In genomic region chr6:136249811-136250685, GRCh38 we compare ENCODE assay signal across 1 cellular context.
A peak's percentile ranks its signal among the peaks of the same experiment; 100 is the strongest.
TF ChIP-seq lines count a peak whose summit lies in the region.

Gene MTFR2 (minus strand): TSS chr6:136250311. CDS start chr6:136249099, 1,212 bp downstream.

TF ChIP-seq in HepG2, 621 proteins besides CTCF, POLR2A, EP300 and RAD21 (continued from another document and continues in another):
- no peak; the same call in 1 of the 2 replicates for TF ChIP-seq ZNF800 (CRISPR knock-in tag; IDR thresholded peaks at IDR 0.05)
- TF ChIP-seq NR2F2 (IDR thresholded peaks at IDR 0.05; ENCODE audit: borderline replicate concordance, low read depth): peak; percentile 36; the same call in 1 of the 2 replicates
- peak; percentile 97 for TF ChIP-seq REPIN1 (CRISPR knock-in tag; IDR thresholded peaks at IDR 0.05; ENCODE audit: borderline replicate concordance, low read depth)
- no peak; the same call in 1 of the 2 replicates for TF ChIP-seq ZNF512 (CRISPR knock-in tag; IDR thresholded peaks at IDR 0.05)
- no peak for TF ChIP-seq ZNF766 (CRISPR knock-in tag; IDR thresholded peaks at IDR 0.05; ENCODE audit: borderline replicate concordance)
- 0 out of 2 replicates have a peak, but pooled peaks have one; percentile 49 for TF ChIP-seq IRX3 (CRISPR knock-in tag; IDR thresholded peaks at IDR 0.05; ENCODE audit: borderline replicate concordance, low read depth)
- TF ChIP-seq CBX2 (IDR thresholded peaks at IDR 0.05; ENCODE audit: low read depth, low read length): no peak
- no peak for TF ChIP-seq CBX2 (CRISPR knock-in tag; IDR thresholded peaks at IDR 0.05; ENCODE audit: low read depth)
- TF ChIP-seq MED13 (CRISPR knock-in tag; IDR thresholded peaks at IDR 0.05): no peak
- no peak for TF ChIP-seq NFE2L2 (IDR thresholded peaks at IDR 0.05; ENCODE audit: low read length)
- peak; percentile 80 for TF ChIP-seq ZNF772 (CRISPR knock-in tag; IDR thresholded peaks at IDR 0.05)
- TF ChIP-seq REST (IDR thresholded peaks at IDR 0.05; ENCODE audit: borderline replicate concordance in 1 of 2, low read depth in 1 of 2, low read length in 2 of 2): peak in 1 of 2 experiments; percentile 32; a peak in 1 of 4 replicates
- TF ChIP-seq ELK4 (CRISPR knock-in tag; IDR thresholded peaks at IDR 0.05; ENCODE audit: borderline replicate concordance): no peak
- no peak for TF ChIP-seq PRDM4 (CRISPR knock-in tag; IDR thresholded peaks at IDR 0.05; ENCODE audit: borderline replicate concordance)
- peak; percentile 89 for TF ChIP-seq ZNF280D (CRISPR knock-in tag; IDR thresholded peaks at IDR 0.05)
- TF ChIP-seq NBN (conservative IDR thresholded peaks at IDR 0.05): no peak
- TF ChIP-seq ZNF292 (CRISPR knock-in tag; IDR thresholded peaks at IDR 0.05; ENCODE audit: borderline replicate concordance, low read depth): peak; percentile 70
- TF ChIP-seq ZBTB46 (CRISPR knock-in tag; IDR thresholded peaks at IDR 0.05; ENCODE audit: borderline replicate concordance): no peak; the same call in 1 of the 2 replicates
- no peak for TF ChIP-seq ZNF432 (CRISPR knock-in tag; IDR thresholded peaks at IDR 0.05; ENCODE audit: borderline replicate concordance)
- TF ChIP-seq ARNTL (CRISPR knock-in tag; IDR thresholded peaks at IDR 0.05): peak; percentile 20; the same call in 1 of the 2 replicates
- TF ChIP-seq ZNF276 (CRISPR knock-in tag; IDR thresholded peaks at IDR 0.05; ENCODE audit: low read depth): peak; percentile 37; the same call in 1 of the 2 replicates
- peak; percentile 77 for TF ChIP-seq PITX1 (CRISPR knock-in tag; IDR thresholded peaks at IDR 0.05)
- TF ChIP-seq ZNF232 (CRISPR knock-in tag; IDR thresholded peaks at IDR 0.05; ENCODE audit: borderline replicate concordance): peak; percentile 83
- 0 out of 4 replicates have a peak, but pooled peaks of 1 of the 2 experiments have one; percentile 6 for TF ChIP-seq MAFK (conservative IDR thresholded peaks at IDR 0.05 in 1 of 2, IDR thresholded peaks at IDR 0.05 in 1 of 2; ENCODE audit: low read length in 2 of 2)
- TF ChIP-seq STAG1 (CRISPR knock-in tag; IDR thresholded peaks at IDR 0.05): no peak
- TF ChIP-seq PLRG1 (conservative IDR thresholded peaks at IDR 0.05): no peak
- TF ChIP-seq PCBP1 (IDR thresholded peaks at IDR 0.05; ENCODE audit: borderline replicate concordance, low read depth, low read length): peak; percentile 97; the same call in 1 of the 2 replicates
- TF ChIP-seq ZNF564 (CRISPR knock-in tag; IDR thresholded peaks at IDR 0.05): peak; percentile 48; the same call in 1 of the 2 replicates
- TF ChIP-seq BCLAF1 (IDR thresholded peaks at IDR 0.05): no peak
- peak; percentile 67; the same call in 1 of the 2 replicates for TF ChIP-seq TFAP4 (IDR thresholded peaks at IDR 0.05; ENCODE audit: borderline replicate concordance, low read depth)
